ENCODE assay signal across 8 cellular contexts in the genomic region with DNA sequence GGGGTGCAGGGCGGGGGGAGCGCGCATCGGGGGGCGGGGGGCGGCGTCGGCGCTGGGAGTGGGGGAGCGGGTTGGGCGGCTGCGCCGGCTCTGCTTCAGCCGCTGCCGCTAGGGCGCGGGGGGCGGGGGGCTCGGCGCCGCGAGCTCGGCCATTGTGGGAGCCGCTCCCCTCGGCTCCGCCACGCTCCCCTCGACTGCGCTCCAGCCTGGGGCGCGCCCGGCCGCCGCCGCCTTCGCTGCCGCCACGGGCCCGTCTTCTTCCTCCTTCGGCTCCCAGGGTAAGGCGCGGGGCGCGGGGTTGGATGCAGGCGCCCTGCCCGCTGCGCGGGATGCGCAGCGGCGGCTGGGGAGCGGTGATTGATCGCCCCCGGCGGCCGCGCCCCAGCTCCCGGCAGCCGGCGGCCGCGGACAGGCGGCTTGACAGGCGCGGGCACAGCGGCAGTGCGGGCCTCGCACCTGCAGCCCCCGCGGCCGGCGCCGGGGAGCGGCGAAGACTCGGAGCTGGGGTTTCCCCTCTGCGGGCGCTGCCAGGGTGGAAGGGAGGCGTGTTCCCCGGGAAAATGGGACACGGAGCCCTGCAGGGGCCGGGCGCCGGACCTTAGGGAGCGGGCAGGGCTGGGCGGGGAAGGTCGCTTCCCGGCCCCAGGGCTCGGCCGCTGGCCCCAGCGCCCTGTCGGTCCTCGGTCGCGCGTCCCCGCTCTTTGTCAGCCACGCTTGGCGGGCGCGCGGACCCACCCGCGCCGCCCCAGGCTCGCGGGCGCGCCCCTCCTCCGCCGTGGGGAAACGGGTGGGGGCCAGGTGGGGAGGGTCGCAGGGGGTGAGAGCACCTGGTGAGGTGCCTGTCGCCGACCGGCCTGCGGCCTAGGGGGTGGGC. TPM values are rescaled to one million over a fixed set of nuclear protein-coding genes. Genes with fewer than 3 reads are reported as not detected.
DNase-seq lines count a peak whose midpoint lies in the region; ATAC-seq and TF ChIP-seq lines count a peak whose summit lies in the region.

No MANE protein-coding gene starts in this region.

- WGBS in stomach, 5 donors: 0 to 4% (median 2%) methylated on average over 16 to 101 of the region's 117 CpGs

- peaks cover 13% of the 10 kb centered on the region for H3K4me1 ChIP-seq in NT2/D1 (ENCODE audit: insufficient read depth, insufficient read length)
- H3K4me1 ChIP-seq in stomach: peaks cover 16 to 32% (median 23%) of the 10 kb centered on the region in 4 donors

- ATAC-seq in left colon: peak; percentile 74
- no peak for ATAC-seq in GM18861 (IDR thresholded peaks at IDR 0.05; ENCODE audit: unreplicated experiment)
- ATAC-seq in GM21381 (IDR thresholded peaks at IDR 0.05; ENCODE audit: unreplicated experiment): no peak

- H3K9me3 ChIP-seq in NT2/D1 (ENCODE audit: insufficient read depth, low read length): no peaks in the 10 kb centered on the region
- no peaks in the 10 kb centered on the region for H3K9me3 ChIP-seq in stomach

- peak overlapping the region; percentile 58 for H3K9ac ChIP-seq in NT2/D1 (ENCODE audit: insufficient read length, low read depth)

- no peaks in the 10 kb centered on the region for H3K36me3 ChIP-seq in NT2/D1 (ENCODE audit: insufficient read depth, insufficient read length, low read length)
- H3K36me3 ChIP-seq in brain microvascular endothelial cell (replicated peaks): no peaks in the 10 kb centered on the region
- no peaks in the 10 kb centered on the region for H3K36me3 ChIP-seq in stomach

- no peak for TF ChIP-seq EP300 in stomach (IDR thresholded peaks at IDR 0.05)

- DNase-seq in NCI-H146 (lab: John Stamatoyannopoulos, UW) (peak; percentile 48), NCI-H146 treated with DMSO at 0.1 percent for 48 hours (lab: John Stamatoyannopoulos, UW; ENCODE audit: unreplicated experiment) (no peak), NT2/D1 (ENCODE audit: low read depth, low spot score) (no peak), brain microvascular endothelial cell (no peak), left colon (peak in 1 of 2 donors; percentile 42), stomach (no peak)

- in situ Hi-C loops in brain microvascular endothelial cell (cut with HindIII; ENCODE audit: low pct_ligation_motif_present, low sequenced_read_pairs): no loop called here

- intact Hi-C loops in left colon (cut with DNase I, micrococcal nuclease): no loop called here
- intact Hi-C loops in stomach (cut with DNase I; ENCODE audit: low total_unique reads): no loop called here

- no peak for TF ChIP-seq POLR2A in stomach (IDR thresholded peaks at IDR 0.05)

- TF ChIP-seq CTCF in brain microvascular endothelial cell (IDR thresholded peaks at IDR 0.05; ENCODE audit: low read depth, low read length, missing control alignments): no peak
- no peak for TF ChIP-seq CTCF in stomach (IDR thresholded peaks at IDR 0.05)

- H3K27me3 ChIP-seq in NT2/D1 (ENCODE audit: insufficient read depth, insufficient read length): peaks cover 62% of the 10 kb centered on the region
- peaks cover 11% of the 10 kb centered on the region for H3K27me3 ChIP-seq in brain microvascular endothelial cell (replicated peaks)
- peaks cover 0 to 43% (median 25%) of the 10 kb centered on the region in 3 donors for H3K27me3 ChIP-seq in stomach

- H3K27ac ChIP-seq in brain microvascular endothelial cell (no peak overlapping the region), stomach (peak overlapping the region in 2 of 5 donors; percentile 41 to 63)

- peak overlapping the region; percentile 49 for H3K4me3 ChIP-seq in NT2/D1 (ENCODE audit: insufficient read length, low read depth)
- peak overlapping the region; percentile 44 for H3K4me3 ChIP-seq in brain microvascular endothelial cell (ENCODE audit: low read depth, low read length)
- H3K4me3 ChIP-seq in stomach: peak overlapping the region; percentile 57 to 72 (median 62)

RNA-seq across cellular contexts. Expression of a gene that starts 55.4 kb away (rescaled TPM):
- total RNA-seq in left colon (100 to 1,000 TPM; 171 to 193 TPM), stomach (100 to 1,000 TPM; 104 to 333 (median 166) TPM)
- 100 to 1,000 TPM; 610 to 829 (median 727) TPM for polyA plus RNA-seq in stomach
